1 cellular context compared by ENCODE assay signal in the genomic region with DNA sequence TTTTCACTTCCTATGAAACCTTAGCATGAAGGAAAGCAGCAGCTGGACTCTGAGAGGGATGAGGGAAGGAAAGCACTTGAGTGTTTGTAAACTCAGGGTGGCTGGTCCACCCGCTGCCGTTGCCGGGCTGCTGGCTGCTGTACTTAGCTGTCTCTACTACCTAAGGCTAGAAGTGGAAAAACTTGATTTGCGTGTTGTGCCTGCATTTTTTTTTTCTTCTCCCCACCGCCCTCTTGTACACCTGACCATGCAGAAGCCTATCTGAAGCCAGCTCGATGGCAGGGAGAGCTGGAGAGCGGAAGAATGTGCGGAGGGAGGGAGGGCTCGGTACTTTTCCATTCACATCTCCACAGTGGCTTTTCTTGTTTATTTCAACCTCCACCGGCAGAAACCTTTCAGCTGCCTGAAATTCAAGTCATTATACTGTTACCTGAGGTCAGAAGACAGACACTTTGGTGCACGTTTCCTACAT.
TF ChIP-seq lines count a peak whose summit lies in the region.

No MANE protein-coding gene starts in this region.

TF ChIP-seq in HepG2, 621 proteins besides CTCF, POLR2A, EP300 and RAD21 (continued from another document):
- TF ChIP-seq, protein P1, sequence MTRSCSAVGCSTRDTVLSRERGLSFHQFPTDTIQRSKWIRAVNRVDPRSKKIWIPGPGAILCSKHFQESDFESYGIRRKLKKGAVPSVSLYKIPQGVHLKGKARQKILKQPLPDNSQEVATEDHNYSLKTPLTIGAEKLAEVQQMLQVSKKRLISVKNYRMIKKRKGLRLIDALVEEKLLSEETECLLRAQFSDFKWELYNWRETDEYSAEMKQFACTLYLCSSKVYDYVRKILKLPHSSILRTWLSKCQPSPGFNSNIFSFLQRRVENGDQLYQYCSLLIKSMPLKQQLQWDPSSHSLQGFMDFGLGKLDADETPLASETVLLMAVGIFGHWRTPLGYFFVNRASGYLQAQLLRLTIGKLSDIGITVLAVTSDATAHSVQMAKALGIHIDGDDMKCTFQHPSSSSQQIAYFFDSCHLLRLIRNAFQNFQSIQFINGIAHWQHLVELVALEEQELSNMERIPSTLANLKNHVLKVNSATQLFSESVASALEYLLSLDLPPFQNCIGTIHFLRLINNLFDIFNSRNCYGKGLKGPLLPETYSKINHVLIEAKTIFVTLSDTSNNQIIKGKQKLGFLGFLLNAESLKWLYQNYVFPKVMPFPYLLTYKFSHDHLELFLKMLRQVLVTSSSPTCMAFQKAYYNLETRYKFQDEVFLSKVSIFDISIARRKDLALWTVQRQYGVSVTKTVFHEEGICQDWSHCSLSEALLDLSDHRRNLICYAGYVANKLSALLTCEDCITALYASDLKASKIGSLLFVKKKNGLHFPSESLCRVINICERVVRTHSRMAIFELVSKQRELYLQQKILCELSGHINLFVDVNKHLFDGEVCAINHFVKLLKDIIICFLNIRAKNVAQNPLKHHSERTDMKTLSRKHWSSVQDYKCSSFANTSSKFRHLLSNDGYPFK (CRISPR knock-in tag; IDR thresholded peaks at IDR 0.05; ENCODE audit: borderline replicate concordance) = peak; percentile 26; the same call in 1 of the 2 replicates
- TF ChIP-seq MIER3 (CRISPR knock-in tag; IDR thresholded peaks at IDR 0.05; ENCODE audit: borderline replicate concordance) (peak; percentile 48; the same call in 1 of the 2 replicates), MAFF (IDR thresholded peaks at IDR 0.05; ENCODE audit: low read depth, low read length) (0 out of 2 replicates have a peak, but pooled peaks have one; percentile 11), NFE2L1 (CRISPR knock-in tag; IDR thresholded peaks at IDR 0.05; ENCODE audit: borderline replicate concordance) (no peak), ZNF652 (CRISPR knock-in tag; IDR thresholded peaks at IDR 0.05; ENCODE audit: borderline replicate concordance, low read depth) (peak; percentile 31; the same call in 1 of the 2 replicates)
- TF ChIP-seq, protein P2, sequence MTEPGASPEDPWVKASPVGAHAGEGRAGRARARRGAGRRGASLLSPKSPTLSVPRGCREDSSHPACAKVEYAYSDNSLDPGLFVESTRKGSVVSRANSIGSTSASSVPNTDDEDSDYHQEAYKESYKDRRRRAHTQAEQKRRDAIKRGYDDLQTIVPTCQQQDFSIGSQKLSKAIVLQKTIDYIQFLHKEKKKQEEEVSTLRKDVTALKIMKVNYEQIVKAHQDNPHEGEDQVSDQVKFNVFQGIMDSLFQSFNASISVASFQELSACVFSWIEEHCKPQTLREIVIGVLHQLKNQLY (CRISPR knock-in tag; IDR thresholded peaks at IDR 0.05) = 0 out of 2 replicates have a peak, but pooled peaks have one; percentile 39
- TF ChIP-seq, protein P3, sequence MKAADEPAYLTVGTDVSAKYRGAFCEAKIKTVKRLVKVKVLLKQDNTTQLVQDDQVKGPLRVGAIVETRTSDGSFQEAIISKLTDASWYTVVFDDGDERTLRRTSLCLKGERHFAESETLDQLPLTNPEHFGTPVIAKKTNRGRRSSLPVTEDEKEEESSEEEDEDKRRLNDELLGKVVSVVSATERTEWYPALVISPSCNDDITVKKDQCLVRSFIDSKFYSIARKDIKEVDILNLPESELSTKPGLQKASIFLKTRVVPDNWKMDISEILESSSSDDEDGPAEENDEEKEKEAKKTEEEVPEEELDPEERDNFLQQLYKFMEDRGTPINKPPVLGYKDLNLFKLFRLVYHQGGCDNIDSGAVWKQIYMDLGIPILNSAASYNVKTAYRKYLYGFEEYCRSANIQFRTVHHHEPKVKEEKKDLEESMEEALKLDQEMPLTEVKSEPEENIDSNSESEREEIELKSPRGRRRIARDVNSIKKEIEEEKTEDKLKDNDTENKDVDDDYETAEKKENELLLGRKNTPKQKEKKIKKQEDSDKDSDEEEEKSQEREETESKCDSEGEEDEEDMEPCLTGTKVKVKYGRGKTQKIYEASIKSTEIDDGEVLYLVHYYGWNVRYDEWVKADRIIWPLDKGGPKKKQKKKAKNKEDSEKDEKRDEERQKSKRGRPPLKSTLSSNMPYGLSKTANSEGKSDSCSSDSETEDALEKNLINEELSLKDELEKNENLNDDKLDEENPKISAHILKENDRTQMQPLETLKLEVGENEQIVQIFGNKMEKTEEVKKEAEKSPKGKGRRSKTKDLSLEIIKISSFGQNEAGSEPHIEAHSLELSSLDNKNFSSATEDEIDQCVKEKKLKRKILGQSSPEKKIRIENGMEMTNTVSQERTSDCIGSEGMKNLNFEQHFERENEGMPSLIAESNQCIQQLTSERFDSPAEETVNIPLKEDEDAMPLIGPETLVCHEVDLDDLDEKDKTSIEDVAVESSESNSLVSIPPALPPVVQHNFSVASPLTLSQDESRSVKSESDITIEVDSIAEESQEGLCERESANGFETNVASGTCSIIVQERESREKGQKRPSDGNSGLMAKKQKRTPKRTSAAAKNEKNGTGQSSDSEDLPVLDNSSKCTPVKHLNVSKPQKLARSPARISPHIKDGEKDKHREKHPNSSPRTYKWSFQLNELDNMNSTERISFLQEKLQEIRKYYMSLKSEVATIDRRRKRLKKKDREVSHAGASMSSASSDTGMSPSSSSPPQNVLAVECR (CRISPR knock-in tag; IDR thresholded peaks at IDR 0.05; ENCODE audit: borderline replicate concordance) = no peak
